Comparison of ENCODE assay signal across 12 cellular contexts in genomic region chr3:161890147-161890625, GRCh38.
DNase-seq lines count a peak whose midpoint lies in the region; ATAC-seq, FAIRE-seq and TF ChIP-seq lines count a peak whose summit lies in the region.
"Had no signal": no experiment of that assay in that cellular context is flagged by ENCODE, and none has a peak within 500 bp of the region (broad histone marks: within the 10 kb centered on the region; RNA-seq: fewer than 3 reads in every experiment).

No MANE protein-coding gene starts in this region.

- no peaks in the 10 kb centered on the region for H3K36me3 ChIP-seq in heart left ventricle
- no peaks in the 10 kb centered on the region for H3K36me3 ChIP-seq in left ventricle myocardium inferior
- H3K36me3 ChIP-seq in hepatocyte (replicated peaks; ENCODE audit: insufficient read depth, low read depth): no peaks in the 10 kb centered on the region

- ATAC-seq in heart left ventricle: peak in 1 of 4 donors; percentile 56
- ATAC-seq in HG02623 (IDR thresholded peaks at IDR 0.05; ENCODE audit: unreplicated experiment): no peak

- no peak overlapping the region for H2AFZ ChIP-seq in hepatocyte

- H3K9me3 ChIP-seq in heart left ventricle (peaks cover 0 to 17% (median 0%) of the 10 kb centered on the region in 12 donors), left ventricle myocardium inferior (replicated peaks) (peaks cover 20% of the 10 kb centered on the region), hepatocyte (ENCODE audit: low read depth) (no peaks in the 10 kb centered on the region)

- no peak for FAIRE-seq in urothelium cell line (lab: Jason Lieb, UNC)

- intact Hi-C loops in heart left ventricle (cut with DNase I): no loop called here
- intact Hi-C loops in left ventricle myocardium inferior (cut with micrococcal nuclease): no loop called here

- H3K4me2 ChIP-seq in hepatocyte: no peak overlapping the region

- H3K27ac ChIP-seq in heart left ventricle: no peak overlapping the region
- H3K27ac ChIP-seq in left ventricle myocardium inferior (replicated peaks): no peak overlapping the region
- no peak overlapping the region for H3K27ac ChIP-seq in hepatocyte

- H3K9me2 ChIP-seq in hepatocyte (replicated peaks; ENCODE audit: insufficient read depth): no peaks in the 10 kb centered on the region

- TF ChIP-seq CTCF in heart left ventricle (IDR thresholded peaks at IDR 0.05) (no peak), left ventricle myocardium inferior (IDR thresholded peaks at IDR 0.05; ENCODE audit: borderline replicate concordance) (no peak), hepatocyte (IDR thresholded peaks at IDR 0.05; ENCODE audit: poor library complexity) (no peak)

- WGBS in heart left ventricle, 4 donors: 72 to 79% (median 76%) methylated on average over 2 of the region's 2 CpGs
- 66% methylated on average over 2 of the region's 2 CpGs for WGBS in hepatocyte (ENCODE audit: low lambda C conversion rate, missing lambda C conversion rate)

- H3K4me3 ChIP-seq in heart left ventricle (no peak overlapping the region), left ventricle myocardium inferior (no peak overlapping the region), hepatocyte (no peak overlapping the region)

- H3K79me2 ChIP-seq in hepatocyte: no peaks in the 10 kb centered on the region

- no peaks in the 10 kb centered on the region for H3K4me1 ChIP-seq in heart left ventricle
- H3K4me1 ChIP-seq in left ventricle myocardium inferior: peaks cover 4% of the 10 kb centered on the region
- peaks cover 6% of the 10 kb centered on the region for H3K4me1 ChIP-seq in hepatocyte (ENCODE audit: insufficient read depth)

- DNase-seq in heart left ventricle (peak in 3 of 5 donors; percentile 17 to 42 (median 37)), left ventricle myocardium inferior (no peak), T1000 (lab: John Stamatoyannopoulos, UW) (peak; percentile 73), hepatocyte (ENCODE audit: low spot score) (peak; percentile 58), urothelium cell line (ENCODE audit: low spot score) (peak; percentile 39), putamen (ENCODE audit: low spot score) (no peak), hippocampal formation (lab: John Stamatoyannopoulos, UW) (no peak)
- DNase-seq: activated CD8-positive, alpha-beta memory T cell treated with anti-CD3 and anti-CD28 coated beads for 24 hours; CD4-positive, CD25-positive, alpha-beta regulatory T cell; KG1; OCI-M1 had no signal

- no peaks in the 10 kb centered on the region for H4K20me1 ChIP-seq in hepatocyte (ENCODE audit: insufficient read depth, poor library complexity, severe bottlenecking)

- H3K27me3 ChIP-seq in heart left ventricle (no peaks in the 10 kb centered on the region), left ventricle myocardium inferior (ENCODE audit: low read depth) (no peaks in the 10 kb centered on the region), hepatocyte (no peaks in the 10 kb centered on the region)

- no peak for TF ChIP-seq POLR2A in heart left ventricle (IDR thresholded peaks at IDR 0.05)

Comparison
In these comparisons a context has a peak if more than half of its experiments do, and no peak if none do; other contexts are left out.
1. DNase-seq: peak in heart left ventricle (3 of 5), T1000 (single experiment), hepatocyte (single experiment) and urothelium cell line (single experiment); none in left ventricle myocardium inferior (single experiment), putamen (single experiment) and hippocampal formation (0 of 2).